8 cellular contexts compared by ENCODE assay signal in genomic region chr4:2241410-2242353, GRCh38. TPM values are rescaled to one million over a fixed set of nuclear protein-coding genes. Genes with fewer than 3 reads are reported as not detected.
A peak's percentile ranks its signal among the peaks of the same experiment; 100 is the strongest.
DNase-seq lines count a peak whose midpoint lies in the region; ATAC-seq and TF ChIP-seq lines count a peak whose summit lies in the region.

HAUS3 (minus strand) TSS chr4:2242121; CDS start chr4:2240946, 1,175 bp downstream.
POLN (minus strand) TSS chr4:2242121; CDS start chr4:2229231, 12,890 bp downstream.

- H3K4me1 Mint-ChIP-seq in HFFc6 (ENCODE audit: low read depth) (peaks cover 62% of the 10 kb centered on the region), osteocyte (ENCODE audit: unreplicated experiment) (peaks cover 53% of the 10 kb centered on the region)
- H3K4me1 Mint-ChIP-seq in activated naive CD4-positive, alpha-beta T cell treated with anti-CD3 and anti-CD28 coated beads, Interleukin-2, amount 50 U/mL, for 24 hours = peaks cover 57% of the 10 kb centered on the region

- H3K4me3 Mint-ChIP-seq in HFFc6 (peak within 1 kb of the TSS; percentile 85), osteocyte (ENCODE audit: unreplicated experiment) (peak within 1 kb of the TSS; percentile 86)
- peak within 1 kb of the TSS; percentile 91 for H3K4me3 Mint-ChIP-seq in activated naive CD4-positive, alpha-beta T cell treated with anti-CD3 and anti-CD28 coated beads, Interleukin-2, amount 50 U/mL, for 24 hours

- TF ChIP-seq POLR2A in NB4 (IDR thresholded peaks at IDR 0.05; ENCODE audit: extremely low read depth, insufficient read length) = peak; percentile 94

- H3K9me3 Mint-ChIP-seq in HFFc6 (no peaks in the 10 kb centered on the region), osteocyte (ENCODE audit: unreplicated experiment) (no peaks in the 10 kb centered on the region)
- H3K9me3 Mint-ChIP-seq in activated naive CD4-positive, alpha-beta T cell treated with anti-CD3 and anti-CD28 coated beads, Interleukin-2, amount 50 U/mL, for 24 hours = no peaks in the 10 kb centered on the region

- peaks cover 22% of the 10 kb centered on the region; the same call in 1 of the 2 replicates for H3K36me3 Mint-ChIP-seq in HFFc6 (ENCODE audit: low read depth)
- peaks cover 11% of the 10 kb centered on the region for H3K36me3 Mint-ChIP-seq in activated naive CD4-positive, alpha-beta T cell treated with anti-CD3 and anti-CD28 coated beads, Interleukin-2, amount 50 U/mL, for 24 hours
- peaks cover 4% of the 10 kb centered on the region for H3K36me3 Mint-ChIP-seq in osteocyte (ENCODE audit: unreplicated experiment)

- DNase-seq in GM04504 (ENCODE audit: low read depth) (peak; percentile 96), HFFc6 (peak; percentile 97), NB4 (ENCODE audit: low read depth) (peak; percentile 99), SK-N-DZ (ENCODE audit: low spot score) (peak; percentile 94), glomerular visceral epithelial cell (ENCODE audit: extremely low spot score) (peak; percentile 99), osteocyte (ENCODE audit: extremely low spot score, unreplicated experiment) (peak; percentile 100), thoracic aorta (ENCODE audit: low spot score) (peak; percentile 92)

- H3K27ac ChIP-seq in thoracic aorta = peak within 1 kb of the TSS; percentile 64 to 65

- H3K4me1 ChIP-seq in thoracic aorta (ENCODE audit: control insufficient read depth in 1 of 2, low read depth in 2 of 2) = peaks cover 44 to 74% of the 10 kb centered on the region in 2 donors

- ATAC-seq in thoracic aorta (ENCODE audit: insufficient number of reproducible peaks, low FRiP score, low read depth) = peak; percentile 96

- H3K27ac Mint-ChIP-seq in HFFc6 (peak within 1 kb of the TSS; percentile 20), osteocyte (ENCODE audit: unreplicated experiment) (peak within 1 kb of the TSS; percentile 34)
- peak within 1 kb of the TSS; percentile 91 for H3K27ac Mint-ChIP-seq in activated naive CD4-positive, alpha-beta T cell treated with anti-CD3 and anti-CD28 coated beads, Interleukin-2, amount 50 U/mL, for 24 hours

- peak within 1 kb of the TSS; percentile 80 for H3K4me3 ChIP-seq in NB4 (ENCODE audit: low read depth, low read length)
- H3K4me3 ChIP-seq in thoracic aorta = peak within 1 kb of the TSS; percentile 90

- H3K9me3 ChIP-seq in thoracic aorta = no peaks in the 10 kb centered on the region

- TF ChIP-seq CTCF in HFFc6 (IDR thresholded peaks at IDR 0.05) = no peak
- TF ChIP-seq CTCF in NB4 (IDR thresholded peaks at IDR 0.05; ENCODE audit: low read depth, low read length) = no peak
- TF ChIP-seq CTCF in osteocyte (IDR thresholded peaks at IDR 0.05) = no peak
- no peak for TF ChIP-seq CTCF in thoracic aorta (IDR thresholded peaks at IDR 0.05)

- no peaks in the 10 kb centered on the region for H3K27me3 ChIP-seq in thoracic aorta (replicated peaks; ENCODE audit: insufficient read depth)

- H3K27me3 Mint-ChIP-seq in HFFc6 (ENCODE audit: insufficient read depth) (peaks cover 2% of the 10 kb centered on the region; the same call in 1 of the 2 replicates), osteocyte (ENCODE audit: unreplicated experiment) (no peaks in the 10 kb centered on the region)
- no peaks in the 10 kb centered on the region for H3K27me3 Mint-ChIP-seq in activated naive CD4-positive, alpha-beta T cell treated with anti-CD3 and anti-CD28 coated beads, Interleukin-2, amount 50 U/mL, for 24 hours

- no peaks in the 10 kb centered on the region for H3K36me3 ChIP-seq in thoracic aorta

RNA-seq across cellular contexts. Expression of gene HAUS3, which starts in this region (rescaled TPM):
- 10 to 100 TPM in 2 of 6 experiments, 1 to 10 TPM in 4; 6.9 to 10.8 (median 8.6) TPM for total RNA-seq in HFFc6 (2021; fragmentation: NEBNext Ultra II Directional; extraction: Animal tissue kit (Norgen Biotek cat#: 25700))
- polyA plus RNA-seq in SK-N-DZ (2014; cell fraction: cytosol; rRNA removed) = 16.7 and 22.6 TPM in 2 replicates
- polyA plus RNA-seq in SK-N-DZ (2014; cell fraction: nucleus; rRNA removed) = 34.7 and 51.8 TPM in 2 replicates
- 10.2 and 11.7 TPM in 2 replicates for total RNA-seq in osteocyte
- 10 to 100 TPM in 1 of 2 donors, 1 to 10 TPM in 1; 6.5 to 12.9 TPM for total RNA-seq in thoracic aorta

RNA-seq across cellular contexts. Expression of gene POLN, which starts in this region (rescaled TPM):
- 1 to 10 TPM; 1.5 to 3.4 (median 2.2) TPM for total RNA-seq in HFFc6 (2021; fragmentation: NEBNext Ultra II Directional; extraction: Animal tissue kit (Norgen Biotek cat#: 25700))
- polyA plus RNA-seq in SK-N-DZ (2014; cell fraction: cytosol; rRNA removed) = 0.07 and 0.17 TPM in 2 replicates
- polyA plus RNA-seq in SK-N-DZ (2014; cell fraction: nucleus; rRNA removed) = not detected in 2 replicates
- 3.8 and 4.2 TPM in 2 replicates for total RNA-seq in osteocyte
- 1 to 10 TPM; 3.2 to 3.5 TPM for total RNA-seq in thoracic aorta

Comparison
In these comparisons a context has a peak if more than half of its experiments do, and no peak if none do; other contexts are left out.
1. Peak in every context shown above with its lines: DNase-seq, ATAC-seq, H3K4me3 ChIP-seq and H3K27ac ChIP-seq.
2. H3K27ac Mint-ChIP-seq: peak in every context shown above with its lines; median percentile 91 in activated naive CD4-positive, alpha-beta T cell treated with anti-CD3 and anti-CD28 coated beads, Interleukin-2, amount 50 U/mL, for 24 hours; 34 in osteocyte; 20 in HFFc6.